In genomic region chr19:12325690-12326089, GRCh38 we compare ENCODE assay signal across 20 cellular contexts. TPM values are rescaled to one million over a fixed set of nuclear protein-coding genes. Genes with fewer than 3 reads are reported as not detected.
DNase-seq lines count a peak whose midpoint lies in the region; ATAC-seq, FAIRE-seq and TF ChIP-seq lines count a peak whose summit lies in the region.
"Had no signal": no experiment of that assay in that cellular context is flagged by ENCODE, and none has a peak within 500 bp of the region (broad histone marks: within the 10 kb centered on the region; RNA-seq: fewer than 3 reads in every experiment).

No MANE protein-coding gene starts in this region.

- FAIRE-seq in HepG2 (lab: Jason Lieb, UNC) (peak; percentile 65), small intestine (lab: Jason Lieb, UNC) (no peak)
- FAIRE-seq: GM12891, GM18507 had no signal

- intact Hi-C loops in HepG2 (cut with micrococcal nuclease; ENCODE audit: unreplicated experiment): no loop called here
- intact Hi-C loops in Calu3 (cut with micrococcal nuclease; ENCODE audit: unreplicated experiment): no loop called here

- H3K27me3 Mint-ChIP-seq in stimulated activated naive CD8-positive, alpha-beta T cell treated with anti-CD3 and anti-CD28 coated beads, Interleukin-15, Interleukin-2, amounts not matched to agents 100 ng/mL and 50 ng/mL, for 24 hours: no peaks in the 10 kb centered on the region
- no peaks in the 10 kb centered on the region for H3K27me3 Mint-ChIP-seq in stimulated activated naive CD8-positive, alpha-beta T cell treated with anti-CD3 and anti-CD28 coated beads, Interleukin-15, amount 100 ng/mL, for 72 hours
- no peaks in the 10 kb centered on the region for H3K27me3 Mint-ChIP-seq in Calu3 (ENCODE audit: unreplicated experiment)
- H3K27me3 Mint-ChIP-seq: CD4-positive, alpha-beta memory T cell had no signal

- H3K27ac Mint-ChIP-seq in stimulated activated naive CD8-positive, alpha-beta T cell treated with anti-CD3 and anti-CD28 coated beads, Interleukin-15, Interleukin-2, amounts not matched to agents 100 ng/mL and 50 ng/mL, for 24 hours: peak overlapping the region; percentile 3
- no peak overlapping the region for H3K27ac Mint-ChIP-seq in stimulated activated naive CD8-positive, alpha-beta T cell treated with anti-CD3 and anti-CD28 coated beads, Interleukin-15, amount 100 ng/mL, for 72 hours
- H3K27ac Mint-ChIP-seq in Calu3 (ENCODE audit: unreplicated experiment): no peak overlapping the region
- H3K27ac Mint-ChIP-seq: CD4-positive, alpha-beta memory T cell; GM23338; HFFc6 had no signal

- H3K4me3 ChIP-seq in HepG2 (replicated peaks in 1 of 3; ENCODE audit: insufficient read depth in 1 of 3, low read depth in 2 of 3, low read length in 3 of 3) (peak overlapping the region in 1 of 3 experiments; percentile 9; a peak in 1 of 6 replicates), small intestine (ENCODE audit: low read depth in 1 of 2, low read length in 2 of 2) (no peak overlapping the region)
- H3K4me3 ChIP-seq: GM23338, HAP-1 had no signal

- peak overlapping the region; percentile 43 for H3K4me3 Mint-ChIP-seq in stimulated activated naive CD8-positive, alpha-beta T cell treated with anti-CD3 and anti-CD28 coated beads, Interleukin-15, Interleukin-2, amounts not matched to agents 100 ng/mL and 50 ng/mL, for 24 hours
- H3K4me3 Mint-ChIP-seq in stimulated activated naive CD8-positive, alpha-beta T cell treated with anti-CD3 and anti-CD28 coated beads, Interleukin-15, amount 100 ng/mL, for 72 hours: no peak overlapping the region
- H3K4me3 Mint-ChIP-seq in Calu3 (ENCODE audit: low read depth, unreplicated experiment): no peak overlapping the region
- H3K4me3 Mint-ChIP-seq: CD4-positive, alpha-beta memory T cell; GM23338; HFFc6 had no signal

- H3K9ac ChIP-seq in HepG2 (ENCODE audit: insufficient read depth, low read depth, low read length): no peak overlapping the region

- in situ Hi-C loops in HepG2 (cut with HindIII; ENCODE audit: extremely low pct_ligation_motif_present, low pct_unique_long_range_greater_than_20kb): no loop called here

- H4K20me1 ChIP-seq in HepG2 (ENCODE audit: insufficient read depth, low read length): no peaks in the 10 kb centered on the region; the same call in 1 of the 2 replicates

- ATAC-seq in stimulated activated naive CD8-positive, alpha-beta T cell treated with anti-CD3 and anti-CD28 coated beads, Interleukin-15, amount 100 ng/mL, for 72 hours: no peak
- peak; percentile 85 for ATAC-seq in HepG2
- ATAC-seq: GM23338 had no signal

- no peak for TF ChIP-seq POLR2A in HepG2 (IDR thresholded peaks at IDR 0.05; ENCODE audit: insufficient read depth in 1 of 2, low read depth in 2 of 2, low read length in 2 of 2)

- peak overlapping the region; percentile 50 for H3K4me2 ChIP-seq in HepG2 (ENCODE audit: low read depth, low read length)
- H3K4me2 ChIP-seq: GM23338 had no signal

- H3K4me1 ChIP-seq in HepG2 (ENCODE audit: insufficient read depth, low read length) (peaks cover 60% of the 10 kb centered on the region), small intestine (ENCODE audit: control insufficient read depth in 2 of 2, insufficient read depth in 1 of 2, low read depth in 1 of 2, low read length in 1 of 2) (no peaks in the 10 kb centered on the region)
- H3K4me1 ChIP-seq: HAP-1 had no signal

- no peak overlapping the region for H2AFZ ChIP-seq in HepG2 (ENCODE audit: low read length)
- H2AFZ ChIP-seq: GM23338 had no signal

- H3K27ac ChIP-seq in VCaP (peak overlapping the region; percentile 93), HepG2 (ENCODE audit: extremely low read length, insufficient read depth, low read length) (peak overlapping the region; percentile 67), small intestine (ENCODE audit: low read depth in 1 of 2, low read length in 1 of 2) (no peak overlapping the region)

- no TSS peak for BruUV-seq in HepG2 (replicated peaks; lab: Mats Ljungman, UMichigan)
- BruUV-seq in Calu3 (replicated peaks; lab: Mats Ljungman, UMichigan): no TSS peak

- POLR2A ChIA-PET in HepG2 (lab: Yijun Ruan, JAX): interaction anchor here (0.8 to 2.5 kb wide), 5 partner anchors 8 to 40 kb away, joined by 3 to 10 read pairs (median 4); partner anchors contain the start of genes ZNF44, ZNF442 and ZNF563

- H3K36me3 Mint-ChIP-seq in stimulated activated naive CD8-positive, alpha-beta T cell treated with anti-CD3 and anti-CD28 coated beads, Interleukin-15, Interleukin-2, amounts not matched to agents 100 ng/mL and 50 ng/mL, for 24 hours (ENCODE audit: low read depth): peaks cover 44% of the 10 kb centered on the region
- no peaks in the 10 kb centered on the region for H3K36me3 Mint-ChIP-seq in Calu3 (ENCODE audit: insufficient read depth, unreplicated experiment)

- H3K36me3 ChIP-seq in HepG2 (replicated peaks in 1 of 2; ENCODE audit: control insufficient read depth in 1 of 2, insufficient read depth in 2 of 2, low read length in 2 of 2): peaks cover 3 to 21% of the 10 kb centered on the region in 2 experiments; a peak in 2 of 5 replicates
- no peaks in the 10 kb centered on the region for H3K36me3 ChIP-seq in small intestine (ENCODE audit: control insufficient read depth in 2 of 2, insufficient read depth in 2 of 2, low read length in 2 of 2)
- H3K36me3 ChIP-seq: HAP-1 had no signal

- peaks cover 10% of the 10 kb centered on the region for H3K9me3 Mint-ChIP-seq in stimulated activated naive CD8-positive, alpha-beta T cell treated with anti-CD3 and anti-CD28 coated beads, Interleukin-15, Interleukin-2, amounts not matched to agents 100 ng/mL and 50 ng/mL, for 24 hours
- peaks cover 11% of the 10 kb centered on the region in 2 donors for H3K9me3 Mint-ChIP-seq in stimulated activated naive CD8-positive, alpha-beta T cell treated with anti-CD3 and anti-CD28 coated beads, Interleukin-15, amount 100 ng/mL, for 72 hours
- peaks cover 7% of the 10 kb centered on the region for H3K9me3 Mint-ChIP-seq in Calu3 (ENCODE audit: low read depth, unreplicated experiment)

- TF ChIP-seq CTCF in VCaP (conservative IDR thresholded peaks at IDR 0.05) (no peak), HepG2 (CRISPR knock-in tag; IDR thresholded peaks at IDR 0.05) (no peak), Calu3 (IDR thresholded peaks at IDR 0.05; ENCODE audit: unreplicated experiment) (no peak)

- H3K9me3 ChIP-seq in HepG2 (ENCODE audit: low read length) (no peaks in the 10 kb centered on the region), small intestine (ENCODE audit: control insufficient read depth, low read depth) (no peaks in the 10 kb centered on the region)

- CTCF ChIA-PET in HepG2 (lab: Yijun Ruan, JAX; ENCODE audit: low intra/inter-chr PET ratio, low total read pairs) (no interaction called here), Calu3 (lab: Charles Lee) (no interaction called here)

- no peaks in the 10 kb centered on the region for H3K27me3 ChIP-seq in HepG2 (ENCODE audit: control insufficient read depth in 1 of 2, insufficient read depth in 2 of 2, low read length in 2 of 2)
- H3K27me3 ChIP-seq in small intestine (ENCODE audit: control insufficient read depth in 2 of 2, insufficient read depth in 2 of 2, low read length in 2 of 2): no peaks in the 10 kb centered on the region

- no peak for DNase-seq in stimulated activated naive CD8-positive, alpha-beta T cell treated with anti-CD3 and anti-CD28 coated beads, Interleukin-15, amount 100 ng/mL, for 72 hours
- DNase-seq in HepG2 (ENCODE audit: low spot score): peak; percentile 75
- DNase-seq in small intestine: no peak
- no peak for DNase-seq in Calu3
- DNase-seq in NCI-H345 treated with DMSO at 0.1 percent for 48 hours (lab: John Stamatoyannopoulos, UW; ENCODE audit: unreplicated experiment): no peak
- DNase-seq: C1 segment of cervical spinal cord; CD4-positive, alpha-beta memory T cell; COR-L47; DMS 273 treated with DMSO at 0.1 percent for 48 hours; DMS79; EL; GDM1; HFFc6 had no signal

- no peak for TF ChIP-seq RAD21 in HepG2 (CRISPR knock-in tag; IDR thresholded peaks at IDR 0.05)

- peak in 1 of 2 experiments; percentile 85; a peak in 2 of 4 replicates for TF ChIP-seq EP300 in HepG2 (IDR thresholded peaks at IDR 0.05; ENCODE audit: low read depth in 2 of 2, low read length in 2 of 2)
- TF ChIP-seq EP300 in HepG2 (CRISPR knock-in tag; IDR thresholded peaks at IDR 0.05; ENCODE audit: borderline replicate concordance): peak; percentile 42; the same call in 1 of the 2 replicates

- peaks cover 35% of the 10 kb centered on the region for H3K4me1 Mint-ChIP-seq in stimulated activated naive CD8-positive, alpha-beta T cell treated with anti-CD3 and anti-CD28 coated beads, Interleukin-15, Interleukin-2, amounts not matched to agents 100 ng/mL and 50 ng/mL, for 24 hours (ENCODE audit: low read depth)
- peaks cover 46% of the 10 kb centered on the region for H3K4me1 Mint-ChIP-seq in stimulated activated naive CD8-positive, alpha-beta T cell treated with anti-CD3 and anti-CD28 coated beads, Interleukin-15, amount 100 ng/mL, for 72 hours
- H3K4me1 Mint-ChIP-seq in Calu3 (ENCODE audit: low read depth, unreplicated experiment): no peaks in the 10 kb centered on the region
- H3K4me1 Mint-ChIP-seq: GM23338 had no signal

- H3K79me2 ChIP-seq in HepG2 (ENCODE audit: insufficient read depth, low read length): peaks cover 42% of the 10 kb centered on the region

RNA-seq across cellular contexts. Expression of gene ZNF563, which starts 7.7 kb away (rescaled TPM):
- 19.5 and 26.3 TPM in 2 replicates for total RNA-seq in HepG2 (2016; rRNA removed; fragmentation: Illumina TruSeq; extraction: Trizol)
- 4.8 and 5.3 TPM in 2 replicates for total RNA-seq in HepG2 (2016; cell fraction: cytosol; rRNA removed; fragmentation: Illumina TruSeq; extraction: Trizol; ENCODE audit: low read depth)
- 18.3 and 25.3 TPM in 2 replicates for total RNA-seq in HepG2 (2016; cell fraction: insoluble cytoplasmic fraction; rRNA removed; fragmentation: Illumina TruSeq; extraction: Trizol)
- total RNA-seq in HepG2 (2016; cell fraction: membrane; rRNA removed; fragmentation: Illumina TruSeq; extraction: Trizol): 6.5 and 9.3 TPM in 2 replicates
- 11.4 and 13.5 TPM in 2 replicates for total RNA-seq in HepG2 (2016; cell fraction: nucleus; rRNA removed; fragmentation: Illumina TruSeq; extraction: Trizol)
- 7.1 and 7.5 TPM in 2 replicates for polyA plus RNA-seq in HepG2 (2011; rRNA removed)
- 4.2 and 5.3 TPM in 2 replicates for polyA plus RNA-seq in HepG2 (2011; cell fraction: cytosol; rRNA removed)
- polyA plus RNA-seq in HepG2 (2011; cell fraction: nucleus; rRNA removed): 5.2 and 5.7 TPM in 2 replicates
- 5.2 and 6.9 TPM in 2 replicates for polyA plus RNA-seq in HepG2 (2012)
- polyA plus RNA-seq in HepG2 (2016; cell fraction: cytosol; fragmentation: Illumina TruSeq; extraction: Trizol; ENCODE audit: low read depth): 1.2 and 1.7 TPM in 2 replicates
- polyA plus RNA-seq in HepG2 (2016; cell fraction: insoluble cytoplasmic fraction; fragmentation: Illumina TruSeq; extraction: Trizol; ENCODE audit: low read depth): 19.8 and 21.0 TPM in 2 replicates
- 2.4 and 2.5 TPM in 2 replicates for polyA plus RNA-seq in HepG2 (2016; cell fraction: membrane; fragmentation: Illumina TruSeq; extraction: Trizol; ENCODE audit: low read depth)
- polyA plus RNA-seq in HepG2 (2016; cell fraction: nucleus; fragmentation: Illumina TruSeq; extraction: Trizol; ENCODE audit: insufficient read depth, low read depth): 7.9 and 14.1 TPM in 2 replicates
- 6.6 TPM in 1 of 2 replicates, not detected in the other for polyA minus RNA-seq in HepG2 (2011; rRNA and poly(A)+ RNA removed; ENCODE audit: low replicate concordance)
- 6.7 and 7.1 TPM in 2 replicates for polyA minus RNA-seq in HepG2 (2011; cell fraction: cytosol; rRNA and poly(A)+ RNA removed)
- 17.3 and 20.3 TPM in 2 replicates for polyA minus RNA-seq in HepG2 (2011; cell fraction: nucleus; rRNA and poly(A)+ RNA removed)
- polyA plus RNA-seq in small intestine: 1 to 10 TPM in 1 of 3 donors, under 1 TPM in 2; 0.54 to 1.6 (median 0.67) TPM
- 0.81 and 1.3 TPM in 2 replicates for total RNA-seq in Calu3 (2022)
- total RNA-seq: A172 had no signal

RNA-seq across cellular contexts. Expression of gene ZNF44, which starts 31.0 kb away (rescaled TPM):
- total RNA-seq in HepG2 (2016; rRNA removed; fragmentation: Illumina TruSeq; extraction: Trizol): 15.7 and 16.6 TPM in 2 replicates
- 2.9 and 5.0 TPM in 2 replicates for total RNA-seq in HepG2 (2016; cell fraction: cytosol; rRNA removed; fragmentation: Illumina TruSeq; extraction: Trizol; ENCODE audit: low read depth)
- total RNA-seq in HepG2 (2016; cell fraction: insoluble cytoplasmic fraction; rRNA removed; fragmentation: Illumina TruSeq; extraction: Trizol): 16.5 and 17.8 TPM in 2 replicates
- total RNA-seq in HepG2 (2016; cell fraction: membrane; rRNA removed; fragmentation: Illumina TruSeq; extraction: Trizol): 7.2 and 9.3 TPM in 2 replicates
- 16.5 and 22.5 TPM in 2 replicates for total RNA-seq in HepG2 (2016; cell fraction: nucleus; rRNA removed; fragmentation: Illumina TruSeq; extraction: Trizol)
- 6.6 and 6.9 TPM in 2 replicates for polyA plus RNA-seq in HepG2 (2011; rRNA removed)
- polyA plus RNA-seq in HepG2 (2011; cell fraction: cytosol; rRNA removed): 2.4 and 3.2 TPM in 2 replicates
- polyA plus RNA-seq in HepG2 (2011; cell fraction: nucleus; rRNA removed): 9.0 and 10.3 TPM in 2 replicates
- 5.8 and 6.8 TPM in 2 replicates for polyA plus RNA-seq in HepG2 (2012)
- 0.80 and 0.85 TPM in 2 replicates for polyA plus RNA-seq in HepG2 (2016; cell fraction: cytosol; fragmentation: Illumina TruSeq; extraction: Trizol; ENCODE audit: low read depth)
- 9.5 and 10.5 TPM in 2 replicates for polyA plus RNA-seq in HepG2 (2016; cell fraction: insoluble cytoplasmic fraction; fragmentation: Illumina TruSeq; extraction: Trizol; ENCODE audit: low read depth)
- 2.0 and 2.4 TPM in 2 replicates for polyA plus RNA-seq in HepG2 (2016; cell fraction: membrane; fragmentation: Illumina TruSeq; extraction: Trizol; ENCODE audit: low read depth)
- 49.9 and 53.3 TPM in 2 replicates for polyA plus RNA-seq in HepG2 (2016; cell fraction: nucleus; fragmentation: Illumina TruSeq; extraction: Trizol; ENCODE audit: insufficient read depth, low read depth)
- polyA minus RNA-seq in HepG2 (2011; rRNA and poly(A)+ RNA removed; ENCODE audit: low replicate concordance): 2.9 and 3.8 TPM in 2 replicates
- polyA minus RNA-seq in HepG2 (2011; cell fraction: cytosol; rRNA and poly(A)+ RNA removed): 3.9 and 4.5 TPM in 2 replicates
- polyA minus RNA-seq in HepG2 (2011; cell fraction: nucleus; rRNA and poly(A)+ RNA removed): 16.4 and 18.2 TPM in 2 replicates
- polyA plus RNA-seq in small intestine: 10 to 100 TPM in 1 of 3 donors, 1 to 10 TPM in 2; 6.4 to 15.0 (median 8.6) TPM
- 5.7 and 6.8 TPM in 2 replicates for total RNA-seq in Calu3 (2022)

RNA-seq across cellular contexts. Expression of gene ZNF442, which starts 39.8 kb away (rescaled TPM):
- total RNA-seq in HepG2 (2016; rRNA removed; fragmentation: Illumina TruSeq; extraction: Trizol) (6.0 and 8.6 TPM in 2 replicates), Calu3 (2022) (1.3 and 1.4 TPM in 2 replicates)
- 3.2 and 3.9 TPM in 2 replicates for total RNA-seq in HepG2 (2016; cell fraction: cytosol; rRNA removed; fragmentation: Illumina TruSeq; extraction: Trizol; ENCODE audit: low read depth)
- total RNA-seq in HepG2 (2016; cell fraction: insoluble cytoplasmic fraction; rRNA removed; fragmentation: Illumina TruSeq; extraction: Trizol): 6.0 and 8.5 TPM in 2 replicates
- 4.6 and 5.1 TPM in 2 replicates for total RNA-seq in HepG2 (2016; cell fraction: membrane; rRNA removed; fragmentation: Illumina TruSeq; extraction: Trizol)
- 3.7 and 5.1 TPM in 2 replicates for total RNA-seq in HepG2 (2016; cell fraction: nucleus; rRNA removed; fragmentation: Illumina TruSeq; extraction: Trizol)
- polyA plus RNA-seq in HepG2 (2011; rRNA removed) (0.57 and 1.0 TPM in 2 replicates), small intestine (1 to 10 TPM in 1 of 3 donors, not detected in 2; 1.0 TPM)
- 0.21 and 0.63 TPM in 2 replicates for polyA plus RNA-seq in HepG2 (2011; cell fraction: cytosol; rRNA removed)
- 0.73 and 0.82 TPM in 2 replicates for polyA plus RNA-seq in HepG2 (2011; cell fraction: nucleus; rRNA removed)
- 0.76 and 0.89 TPM in 2 replicates for polyA plus RNA-seq in HepG2 (2012)
- polyA plus RNA-seq in HepG2 (2016; cell fraction: cytosol; fragmentation: Illumina TruSeq; extraction: Trizol; ENCODE audit: low read depth): 0.09 and 0.19 TPM in 2 replicates
- 3.2 and 3.4 TPM in 2 replicates for polyA plus RNA-seq in HepG2 (2016; cell fraction: insoluble cytoplasmic fraction; fragmentation: Illumina TruSeq; extraction: Trizol; ENCODE audit: low read depth)
- polyA plus RNA-seq in HepG2 (2016; cell fraction: membrane; fragmentation: Illumina TruSeq; extraction: Trizol; ENCODE audit: low read depth): 0.40 and 0.74 TPM in 2 replicates
- polyA plus RNA-seq in HepG2 (2016; cell fraction: nucleus; fragmentation: Illumina TruSeq; extraction: Trizol; ENCODE audit: insufficient read depth, low read depth): 3.1 and 5.2 TPM in 2 replicates
- polyA minus RNA-seq in HepG2 (2011; rRNA and poly(A)+ RNA removed; ENCODE audit: low replicate concordance): 0.48 TPM in 1 of 2 replicates, not detected in the other
- polyA minus RNA-seq in HepG2 (2011; cell fraction: cytosol; rRNA and poly(A)+ RNA removed): 1.4 and 2.9 TPM in 2 replicates
- 2.2 and 3.0 TPM in 2 replicates for polyA minus RNA-seq in HepG2 (2011; cell fraction: nucleus; rRNA and poly(A)+ RNA removed)

Comparison
In these comparisons a context has a peak if more than half of its experiments do, and no peak if none do; other contexts are left out.
1. H3K27ac ChIP-seq: peak in VCaP (single experiment) and HepG2 (single experiment); none in small intestine (0 of 2).